In the genomic region with DNA sequence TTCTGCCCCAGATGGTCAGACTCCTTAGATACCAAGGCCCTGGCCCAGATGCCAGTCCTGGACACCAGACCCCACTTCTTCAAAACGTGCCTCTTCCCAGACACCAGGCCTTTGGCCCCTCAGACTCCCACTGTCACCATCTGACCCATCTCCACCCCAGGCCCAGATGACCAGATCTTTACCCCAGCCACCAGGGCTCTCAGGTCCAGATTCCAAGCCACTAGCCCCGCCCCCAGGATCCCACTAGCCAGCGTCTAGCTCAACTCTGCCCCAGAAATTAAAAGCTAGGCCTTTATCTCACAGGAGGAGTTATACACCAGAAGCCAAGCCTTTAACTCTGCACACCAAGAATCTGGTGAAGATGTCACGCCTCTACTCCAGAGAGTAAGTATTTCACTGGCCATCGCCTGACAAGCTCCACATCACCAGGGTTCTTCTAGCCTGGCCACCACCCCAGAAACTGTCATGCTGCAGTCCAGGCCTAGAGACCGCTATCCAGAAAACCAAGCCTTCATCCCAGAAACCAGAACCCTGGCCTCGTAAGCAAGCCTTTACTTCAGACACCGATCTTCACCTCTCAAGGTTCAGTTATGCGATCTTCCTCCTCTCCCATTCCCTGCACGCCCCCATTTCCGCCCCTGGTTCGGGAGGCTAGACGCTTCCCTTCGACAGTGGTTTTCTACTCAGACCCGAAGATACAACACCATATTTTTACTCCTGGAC, we compare ENCODE assay signal across 1 cellular context.
TF ChIP-seq lines count a peak whose summit lies in the region.

No MANE protein-coding gene starts in this region.

TF ChIP-seq in H1, 55 proteins besides CTCF, POLR2A, EP300 and RAD21:
- TF ChIP-seq, protein P1, sequence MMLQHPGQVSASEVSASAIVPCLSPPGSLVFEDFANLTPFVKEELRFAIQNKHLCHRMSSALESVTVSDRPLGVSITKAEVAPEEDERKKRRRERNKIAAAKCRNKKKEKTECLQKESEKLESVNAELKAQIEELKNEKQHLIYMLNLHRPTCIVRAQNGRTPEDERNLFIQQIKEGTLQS (IDR thresholded peaks at IDR 0.05; ENCODE audit: insufficient read depth, low read depth, low read length), result no peak
- no peak for TF ChIP-seq SIX5 (IDR thresholded peaks at IDR 0.05; ENCODE audit: low read depth, low read length)
- no peak for TF ChIP-seq CHD2 (IDR thresholded peaks at IDR 0.05; ENCODE audit: low read length)
- TF ChIP-seq RFX5 (IDR thresholded peaks at IDR 0.05; ENCODE audit: borderline replicate concordance, low read depth, low read length), result no peak
- TF ChIP-seq JUN (IDR thresholded peaks at IDR 0.05; ENCODE audit: low read depth, low read length), result no peak
- no peak for TF ChIP-seq CREB1 (IDR thresholded peaks at IDR 0.05)
- TF ChIP-seq BACH1 (IDR thresholded peaks at IDR 0.05; ENCODE audit: low read length), result no peak
- no peak for TF ChIP-seq SUZ12 (IDR thresholded peaks at IDR 0.05; ENCODE audit: low read length)
- no peak for TF ChIP-seq MAX (IDR thresholded peaks at IDR 0.05)
TF ChIP-seq in H1: peak in this region for 0.
